Comparison of ENCODE assay signal across 21 cellular contexts in the genomic region with DNA sequence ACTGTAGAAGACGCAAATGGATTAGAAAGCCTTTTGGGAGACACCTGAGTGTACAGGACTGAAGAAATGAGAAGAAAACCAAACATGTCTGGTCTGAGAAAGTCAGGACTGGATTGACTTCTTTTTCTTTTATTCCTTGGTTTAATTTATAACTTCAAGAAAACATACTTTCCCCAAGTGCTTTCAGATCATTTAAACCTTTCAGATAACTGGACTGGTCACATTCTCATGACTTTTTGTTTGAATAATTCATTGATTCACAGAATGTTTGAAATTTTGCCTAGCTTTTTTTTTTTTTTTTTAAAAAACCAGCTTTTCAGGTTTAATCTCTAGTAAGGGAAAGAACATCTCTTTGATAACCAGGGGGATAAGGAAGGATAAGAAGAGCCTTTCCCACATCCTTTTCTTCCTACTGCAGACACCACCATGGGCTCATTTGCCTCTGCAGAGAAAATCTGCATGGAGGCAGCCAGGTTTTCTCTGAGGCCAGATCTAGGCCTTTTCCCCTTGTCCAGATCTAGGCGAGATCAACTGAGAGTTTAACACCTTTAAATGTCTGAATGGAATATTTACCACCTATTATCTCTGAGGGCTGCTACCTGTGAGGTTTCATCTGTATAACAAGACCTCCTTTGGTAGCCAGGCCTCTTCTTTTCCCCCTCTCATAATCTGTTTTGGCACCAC. TPM values are rescaled to one million over a fixed set of nuclear protein-coding genes. Genes with fewer than 3 reads are reported as not detected.
DNase-seq lines count a peak whose midpoint lies in the region; ATAC-seq and TF ChIP-seq lines count a peak whose summit lies in the region.
"Had no signal": no experiment of that assay in that cellular context is flagged by ENCODE, and none has a peak within 500 bp of the region (broad histone marks: within the 10 kb centered on the region; RNA-seq: fewer than 3 reads in every experiment).

No MANE protein-coding gene starts in this region.

- H2AFZ ChIP-seq in trophoblast cell (ENCODE audit: insufficient read depth, low read length, poor library complexity): no peak overlapping the region

- H3K4me2 ChIP-seq in trophoblast cell (ENCODE audit: low read length): no peak overlapping the region
- H3K4me2 ChIP-seq: BLaER1 had no signal

- WGBS in body of pancreas, 2 donors: 20 to 46% methylated on average over 2 of the region's 2 CpGs
- no CpG with 5 or more reads among the region's 2 CpGs for WGBS in trophoblast cell (ENCODE audit: extremely low coverage, insufficient coverage, insufficient read length)

- no peak overlapping the region for H4K91ac ChIP-seq in trophoblast cell (ENCODE audit: low read depth, low read length)

- intact Hi-C loops in body of pancreas (cut with DNase I): no loop called here

- H4K8ac ChIP-seq in trophoblast cell (ENCODE audit: low read depth, low read length): no peak overlapping the region

- peaks cover 19% of the 10 kb centered on the region for H3K4me1 Mint-ChIP-seq in mesothelial cell of epicardium
- H3K4me1 Mint-ChIP-seq in stimulated activated effector memory CD8-positive, alpha-beta T cell treated with anti-CD3 and anti-CD28 coated beads, Interleukin-12 subunit alpha, Interleukin-12 subunit beta, amount 100 ng/mL, for 72 hours: peaks cover 6% of the 10 kb centered on the region
- H3K4me1 Mint-ChIP-seq: CD4-positive, alpha-beta memory T cell had no signal

- peak overlapping the region; percentile 89 for H3K27ac Mint-ChIP-seq in mesothelial cell of epicardium
- H3K27ac Mint-ChIP-seq in stimulated activated effector memory CD8-positive, alpha-beta T cell treated with anti-CD3 and anti-CD28 coated beads, Interleukin-12 subunit alpha, Interleukin-12 subunit beta, amount 100 ng/mL, for 72 hours: no peak overlapping the region
- H3K27ac Mint-ChIP-seq: CD4-positive, alpha-beta memory T cell; H9 had no signal

- H3K9me3 ChIP-seq in body of pancreas (no peaks in the 10 kb centered on the region), trophoblast cell (ENCODE audit: insufficient read depth, low read depth, low read length) (no peaks in the 10 kb centered on the region)
- H3K9me3 ChIP-seq: BLaER1 had no signal

- no peaks in the 10 kb centered on the region for H3K79me1 ChIP-seq in trophoblast cell (ENCODE audit: low read length)

- H3K36me3 ChIP-seq in body of pancreas (replicated peaks in 1 of 2; ENCODE audit: insufficient read depth in 1 of 2, low read depth in 2 of 2) (no peaks in the 10 kb centered on the region), trophoblast cell (ENCODE audit: control insufficient read depth in 1 of 2, insufficient read depth in 2 of 2, low read length in 2 of 2) (no peaks in the 10 kb centered on the region)
- H3K36me3 ChIP-seq: BLaER1 had no signal

- H3K4me1 ChIP-seq in body of pancreas (peaks cover 30% of the 10 kb centered on the region), trophoblast cell (ENCODE audit: control insufficient read depth in 1 of 2, insufficient read depth in 2 of 2, low read length in 2 of 2) (no peaks in the 10 kb centered on the region)
- H3K4me1 ChIP-seq: BLaER1 had no signal

- H3K4me3 ChIP-seq in body of pancreas: no peak overlapping the region
- no peak overlapping the region for H3K4me3 ChIP-seq in trophoblast cell (ENCODE audit: low read depth, low read length)
- H3K4me3 ChIP-seq: BLaER1, GM12878 had no signal

- H3K4me3 Mint-ChIP-seq in mesothelial cell of epicardium: no peak overlapping the region
- H3K4me3 Mint-ChIP-seq in stimulated activated effector memory CD8-positive, alpha-beta T cell treated with anti-CD3 and anti-CD28 coated beads, Interleukin-12 subunit alpha, Interleukin-12 subunit beta, amount 100 ng/mL, for 72 hours: no peak overlapping the region
- H3K4me3 Mint-ChIP-seq: CD14-positive monocyte; CD4-positive, alpha-beta memory T cell; H9 had no signal

- H3K79me2 ChIP-seq in trophoblast cell (ENCODE audit: control insufficient read depth, insufficient read depth, low read length, poor library complexity): no peaks in the 10 kb centered on the region

- no peak for TF ChIP-seq CTCF in body of pancreas (IDR thresholded peaks at IDR 0.05)
- TF ChIP-seq CTCF in mesothelial cell of epicardium (IDR thresholded peaks at IDR 0.05; ENCODE audit: unreplicated experiment): no peak

- no peak overlapping the region for H2BK120ac ChIP-seq in trophoblast cell (ENCODE audit: insufficient read depth, low read length, poor library complexity)

- TF ChIP-seq POLR2A in body of pancreas (IDR thresholded peaks at IDR 0.05): no peak

- H3K4ac ChIP-seq in trophoblast cell (ENCODE audit: low read depth, low read length): no peak overlapping the region

- H3K27ac ChIP-seq in body of pancreas (peak overlapping the region in 3 of 4 donors; percentile 46 to 56 (median 54)), trophoblast cell (ENCODE audit: low read depth, low read length) (no peak overlapping the region)
- H3K27ac ChIP-seq: BLaER1 had no signal

- no peak overlapping the region for H3K9ac ChIP-seq in trophoblast cell (ENCODE audit: low read length)
- H3K9ac ChIP-seq: BLaER1 had no signal

- no peak overlapping the region for H4K12ac ChIP-seq in trophoblast cell (ENCODE audit: low read depth, low read length)

- no peak overlapping the region for H2BK5ac ChIP-seq in trophoblast cell (ENCODE audit: low read depth, low read length, poor library complexity)

- H3K23ac ChIP-seq in trophoblast cell (ENCODE audit: low read length): no peak overlapping the region

- no peaks in the 10 kb centered on the region for H3K36me3 Mint-ChIP-seq in mesothelial cell of epicardium
- H3K36me3 Mint-ChIP-seq in stimulated activated effector memory CD8-positive, alpha-beta T cell treated with anti-CD3 and anti-CD28 coated beads, Interleukin-12 subunit alpha, Interleukin-12 subunit beta, amount 100 ng/mL, for 72 hours: no peaks in the 10 kb centered on the region
- H3K36me3 Mint-ChIP-seq: CD14-positive monocyte; CD4-positive, alpha-beta memory T cell had no signal

- no peaks in the 10 kb centered on the region for H3K27me3 Mint-ChIP-seq in mesothelial cell of epicardium (ENCODE audit: low read depth)

- no peak overlapping the region for H2AK5ac ChIP-seq in trophoblast cell (ENCODE audit: low read length)

- no peak overlapping the region for H3K18ac ChIP-seq in trophoblast cell (ENCODE audit: low read length)

- H2BK12ac ChIP-seq in trophoblast cell (ENCODE audit: low read length): no peak overlapping the region

- H3K9me3 Mint-ChIP-seq in mesothelial cell of epicardium: no peaks in the 10 kb centered on the region
- no peaks in the 10 kb centered on the region for H3K9me3 Mint-ChIP-seq in stimulated activated effector memory CD8-positive, alpha-beta T cell treated with anti-CD3 and anti-CD28 coated beads, Interleukin-12 subunit alpha, Interleukin-12 subunit beta, amount 100 ng/mL, for 72 hours
- H3K9me3 Mint-ChIP-seq: CD14-positive monocyte; CD4-positive, alpha-beta memory T cell; H9 had no signal

- H3K27me3 ChIP-seq in body of pancreas: no peaks in the 10 kb centered on the region
- no peaks in the 10 kb centered on the region for H3K27me3 ChIP-seq in trophoblast cell (ENCODE audit: insufficient read depth, low read length)
- H3K27me3 ChIP-seq: BLaER1 had no signal

- H3K14ac ChIP-seq in trophoblast cell (ENCODE audit: low read length): no peak overlapping the region

- ATAC-seq in body of pancreas: peak; percentile 56
- no peak for ATAC-seq in HG03469 (IDR thresholded peaks at IDR 0.05; ENCODE audit: unreplicated experiment)
- no peak for ATAC-seq in stimulated activated effector memory CD8-positive, alpha-beta T cell treated with anti-CD3 and anti-CD28 coated beads, Interleukin-12 subunit alpha, Interleukin-12 subunit beta, amount 100 ng/mL, for 72 hours
- ATAC-seq: GM12878, HepG2 had no signal

- DNase-seq in body of pancreas: no peak
- no peak for DNase-seq in mesothelial cell of epicardium (ENCODE audit: low spot score in 2 of 2, unreplicated experiment in 2 of 2)
- peak; percentile 17 to 94 for DNase-seq in trophoblast cell
- DNase-seq in NCI-H524 (lab: John Stamatoyannopoulos, UW): no peak
- no peak for DNase-seq in activated CD8-positive, alpha-beta memory T cell treated with anti-CD3 and anti-CD28 coated beads for 24 hours
- no peak for DNase-seq in stimulated activated effector memory CD8-positive, alpha-beta T cell treated with anti-CD3 and anti-CD28 coated beads, Interleukin-12 subunit alpha, Interleukin-12 subunit beta, amount 100 ng/mL, for 72 hours (ENCODE audit: low spot score in 2 of 2)
- DNase-seq: 8988T; CD4-positive, alpha-beta memory T cell; DMS 273 treated with DMSO at 0.1 percent for 48 hours; DMS53; DND-41; EL; H9 had no signal

RNA-seq across cellular contexts. Expression of gene SLC28A3, which starts 44.9 kb away (rescaled TPM):
- total RNA-seq in body of pancreas (1 to 10 TPM; 4.3 to 8.0 TPM), mesothelial cell of epicardium (0.72 to 0.89 TPM (median 0.84 TPM) in 3 replicates)
- 2.6 and 2.8 TPM in 2 replicates for polyA plus RNA-seq in trophoblast cell (2013)
- total RNA-seq: A673; CD4-positive, alpha-beta memory T cell; G401; H1; H9; HepG2 had no signal
- polyA plus RNA-seq: CD14-positive monocyte; CD4-positive, alpha-beta memory T cell; HepG2 had no signal

Comparison
In these comparisons a context has a peak if more than half of its experiments do, and no peak if none do; other contexts are left out.
1. DNase-seq: peak in trophoblast cell (2 of 2); none in body of pancreas (0 of 4), mesothelial cell of epicardium (0 of 2), NCI-H524 (0 of 2), activated CD8-positive, alpha-beta memory T cell treated with anti-CD3 and anti-CD28 coated beads for 24 hours (single experiment) and stimulated activated effector memory CD8-positive, alpha-beta T cell treated with anti-CD3 and anti-CD28 coated beads, Interleukin-12 subunit alpha, Interleukin-12 subunit beta, amount 100 ng/mL, for 72 hours (0 of 2).